Comparison of ENCODE assay signal across 13 cellular contexts in the genomic region with DNA sequence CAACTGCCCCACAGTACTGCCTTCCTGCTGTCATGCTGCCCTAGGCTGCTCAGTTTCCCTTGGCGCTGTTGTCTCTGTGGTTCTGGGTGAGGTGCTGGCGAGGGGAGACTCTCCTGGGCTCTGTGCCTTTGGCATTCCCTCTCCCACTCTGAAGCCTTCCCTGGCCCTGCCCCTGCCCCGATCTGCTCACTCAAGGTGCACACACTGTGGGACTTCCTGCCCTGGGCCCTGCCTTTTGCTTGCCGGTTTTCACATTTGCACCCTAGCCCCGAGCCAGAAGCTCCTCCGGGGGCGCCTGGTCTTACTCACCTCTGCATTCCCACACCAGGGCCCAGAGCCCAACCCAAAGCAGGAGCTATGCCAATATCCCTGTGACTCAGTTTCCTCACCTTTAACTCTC. TPM values are rescaled to one million over a fixed set of nuclear protein-coding genes. Genes with fewer than 3 reads are reported as not detected.
DNase-seq lines count a peak whose midpoint lies in the region; ATAC-seq and TF ChIP-seq lines count a peak whose summit lies in the region.
"Had no signal": no experiment of that assay in that cellular context is flagged by ENCODE, and none has a peak within 500 bp of the region (broad histone marks: within the 10 kb centered on the region; RNA-seq: fewer than 3 reads in every experiment).

No MANE protein-coding gene starts in this region.

- no peaks in the 10 kb centered on the region for H3K9me3 ChIP-seq in uterus

- no peak for TF ChIP-seq POLR2A in uterus (IDR thresholded peaks at IDR 0.05)

- ATAC-seq in activated CD4-positive, CD25-positive, alpha-beta regulatory T cell treated with anti-CD3 and anti-CD28 coated beads, Interleukin-2, amount 50 U/mL, for 24 hours: no peak
- ATAC-seq in GM21529 (IDR thresholded peaks at IDR 0.05; ENCODE audit: unreplicated experiment): no peak

- TF ChIP-seq CTCF in uterus (IDR thresholded peaks at IDR 0.05): no peak

- H3K27me3 ChIP-seq in layer of hippocampus (ENCODE audit: control insufficient read depth, insufficient read depth, low read length): no peaks in the 10 kb centered on the region
- no peaks in the 10 kb centered on the region for H3K27me3 ChIP-seq in uterus

- H3K4me1 ChIP-seq in uterus: no peaks in the 10 kb centered on the region

- DNase-seq in GM19238 (ENCODE audit: insufficient read length, low spot score) (no peak), uterus (no peak)
- DNase-seq: CD4-positive, alpha-beta memory T cell; DMS79; IMR-90 had no signal

- H3K27ac ChIP-seq in angular gyrus (ENCODE audit: low read depth, low read length): peak overlapping the region; percentile 90
- H3K27ac ChIP-seq in cingulate gyrus (ENCODE audit: low read depth, low read length): peak overlapping the region; percentile 95
- peak overlapping the region; percentile 90 for H3K27ac ChIP-seq in layer of hippocampus (ENCODE audit: low read depth, low read length)
- no peak overlapping the region for H3K27ac ChIP-seq in uterus
- H3K27ac ChIP-seq: C4-2B had no signal

- intact Hi-C loops in uterus (cut with DNase I; ENCODE audit: low total_unique reads): no loop called here

- no peaks in the 10 kb centered on the region for H3K36me3 ChIP-seq in uterus

- H3K4me3 ChIP-seq in uterus: no peak overlapping the region

RNA-seq across cellular contexts. Expression of a gene that starts 12.0 kb away (rescaled TPM):
- total RNA-seq in uterus: under 1 TPM in 2 of 4 donors, not detected in 2; 0.40 to 0.76 TPM
- total RNA-seq: B cell, G401, IMR-90 had no signal

Comparison
In these comparisons a context has a peak if more than half of its experiments do, and no peak if none do; other contexts are left out.
1. H3K27ac ChIP-seq: peak in angular gyrus (single experiment), cingulate gyrus (single experiment) and layer of hippocampus (single experiment); none in uterus (0 of 2).